23 cellular contexts compared by ENCODE assay signal in genomic region chr5:69279517-69279916, GRCh38.
"Had no signal": no experiment of that assay in that cellular context is flagged by ENCODE, and none has a peak within 500 bp of the region (broad histone marks: within the 10 kb centered on the region; RNA-seq: fewer than 3 reads in every experiment).

No MANE protein-coding gene starts in this region.

- H3K4me1 ChIP-seq: left lung, parathyroid adenoma, right lobe of liver, testis, vagina had no signal

- H3K9me3 Mint-ChIP-seq: activated naive CD4-positive, alpha-beta T cell treated with anti-CD3 and anti-CD28 coated beads for 36 hours; activated naive CD8-positive, alpha-beta T cell treated with anti-CD3 and anti-CD28 coated beads, Interleukin-2, amount 50 U/mL, for 24 hours; immature natural killer cell; natural killer cell treated with Interleukin-12 subunit alpha and Interleukin-12 subunit beta and Interleukin-15 and Interleukin-18, amount 100 ng/mL, for 72 hours had no signal

- H3K9me3 ChIP-seq: left lung, right lobe of liver, testis, vagina had no signal

- H3K27ac ChIP-seq: left lung, parathyroid adenoma, right lobe of liver, skin epidermis, testis, vagina had no signal

- H3K4me3 Mint-ChIP-seq: activated naive CD4-positive, alpha-beta T cell treated with anti-CD3 and anti-CD28 coated beads for 36 hours; activated naive CD8-positive, alpha-beta T cell treated with anti-CD3 and anti-CD28 coated beads, Interleukin-2, amount 50 U/mL, for 24 hours; immature natural killer cell; natural killer cell treated with Interleukin-12 subunit alpha and Interleukin-12 subunit beta and Interleukin-15 and Interleukin-18, amount 100 ng/mL, for 72 hours had no signal

- ATAC-seq: activated naive CD8-positive, alpha-beta T cell treated with anti-CD3 and anti-CD28 coated beads, Interleukin-2, amount 50 U/mL, for 24 hours; left lung; natural killer cell treated with Interleukin-12 subunit alpha and Interleukin-12 subunit beta and Interleukin-15 and Interleukin-18, amount 100 ng/mL, for 72 hours; right lobe of liver had no signal

- DNase-seq: activated CD4-positive, alpha-beta T cell treated with anti-CD3 and anti-CD28 coated beads, Interleukin-2, amount 50 U/mL, for 4 hours; activated CD8-positive, alpha-beta memory T cell treated with anti-CD3 and anti-CD28 coated beads for 24 hours; activated CD8-positive, alpha-beta memory T cell treated with anti-CD3 and anti-CD28 coated beads, Interleukin-2, amount 50 U/mL, for 4 hours; activated effector memory CD4-positive, alpha-beta T cell treated with Interleukin-2 at 50 U/mL for 16 hours; activated naive CD4-positive, alpha-beta T cell treated with anti-CD3 and anti-CD28 coated beads for 36 hours; activated naive CD8-positive, alpha-beta T cell treated with anti-CD3 and anti-CD28 coated beads, Interleukin-2, amount 50 U/mL, for 24 hours; activated T-cell treated with anti-CD3 and anti-CD28 coated beads, Interleukin-2, amount 50 U/mL, for 48 hours; cortex of kidney; erythroblast; foreskin fibroblast; immature natural killer cell; left lung; right lobe of liver; stimulated activated CD4-positive, alpha-beta T cell treated with anti-CD3 and anti-CD28 coated beads, Interleukin-15, amount 100 ng/mL, for 24 hours; stimulated activated naive CD4-positive, alpha-beta T cell; T-helper 1 cell; T-helper 9 cell; testis; trophoblast cell had no signal

- H3K27me3 Mint-ChIP-seq: activated naive CD8-positive, alpha-beta T cell treated with anti-CD3 and anti-CD28 coated beads, Interleukin-2, amount 50 U/mL, for 24 hours; natural killer cell treated with Interleukin-12 subunit alpha and Interleukin-12 subunit beta and Interleukin-15 and Interleukin-18, amount 100 ng/mL, for 72 hours had no signal

- H3K27ac Mint-ChIP-seq: activated naive CD4-positive, alpha-beta T cell treated with anti-CD3 and anti-CD28 coated beads for 36 hours; activated naive CD8-positive, alpha-beta T cell treated with anti-CD3 and anti-CD28 coated beads, Interleukin-2, amount 50 U/mL, for 24 hours; natural killer cell treated with Interleukin-12 subunit alpha and Interleukin-12 subunit beta and Interleukin-15 and Interleukin-18, amount 100 ng/mL, for 72 hours had no signal

- H3K4me1 Mint-ChIP-seq: activated naive CD8-positive, alpha-beta T cell treated with anti-CD3 and anti-CD28 coated beads, Interleukin-2, amount 50 U/mL, for 24 hours; immature natural killer cell had no signal

- H3K27me3 ChIP-seq: left lung, right lobe of liver, testis, vagina had no signal

- H3K4me3 ChIP-seq: left lung, right lobe of liver, skin epidermis, testis, vagina had no signal
